In genomic region chr1:107787299-107787698, GRCh38 we compare ENCODE assay signal across 9 cellular contexts.
A peak's percentile ranks its signal among the peaks of the same experiment; 100 is the strongest.
DNase-seq lines count a peak whose midpoint lies in the region; ATAC-seq and TF ChIP-seq lines count a peak whose summit lies in the region.
"Had no signal": no experiment of that assay in that cellular context is flagged by ENCODE, and none has a peak within 500 bp of the region (broad histone marks: within the 10 kb centered on the region; RNA-seq: fewer than 3 reads in every experiment).

No MANE protein-coding gene starts in this region.

- no peak overlapping the region for H3K4me3 ChIP-seq in SJCRH30
- H3K4me3 ChIP-seq in transverse colon = no peak overlapping the region
- H3K4me3 ChIP-seq in esophagus muscularis mucosa = no peak overlapping the region

- 78 to 92% methylated on average over 2 of the region's 2 CpGs for WGBS in transverse colon (ENCODE audit: low coverage in 1 of 2), 2 donors
- 86% methylated on average over 2 of the region's 2 CpGs for WGBS in esophagus muscularis mucosa

- no peaks in the 10 kb centered on the region for H3K36me3 ChIP-seq in SJCRH30
- no peaks in the 10 kb centered on the region for H3K36me3 ChIP-seq in transverse colon
- H3K36me3 ChIP-seq in esophagus muscularis mucosa = no peaks in the 10 kb centered on the region

- H3K4me1 ChIP-seq in SJCRH30 (peaks cover 13% of the 10 kb centered on the region; the same call in 1 of the 2 replicates), transverse colon (peaks cover 0 to 3% (median 0%) of the 10 kb centered on the region in 4 donors), esophagus muscularis mucosa (peaks cover 4 to 24% (median 8%) of the 10 kb centered on the region in 4 donors)

- no peak for TF ChIP-seq POLR2A in transverse colon (IDR thresholded peaks at IDR 0.05)
- TF ChIP-seq POLR2A in esophagus muscularis mucosa (IDR thresholded peaks at IDR 0.05; ENCODE audit: low read depth) = no peak

- no peaks in the 10 kb centered on the region for H3K9me3 ChIP-seq in SJCRH30 (replicated peaks)
- no peaks in the 10 kb centered on the region for H3K9me3 ChIP-seq in transverse colon
- H3K9me3 ChIP-seq in esophagus muscularis mucosa = no peaks in the 10 kb centered on the region

- ATAC-seq in GM19452 (IDR thresholded peaks at IDR 0.05; ENCODE audit: unreplicated experiment) (no peak), esophagus mucosa (no peak)

- DNase-seq in COLO668 (lab: John Stamatoyannopoulos, UW; ENCODE audit: unreplicated experiment) = peak; percentile 26
- DNase-seq in GM20000 (ENCODE audit: low spot score) = peak; percentile 10
- DNase-seq in SJCRH30 = peak; percentile 33 to 42
- DNase-seq in iPS-NIHi7 (ENCODE audit: extremely low spot score) = peak; percentile 30
- DNase-seq in transverse colon = no peak
- no peak for DNase-seq in esophagus muscularis mucosa (ENCODE audit: extremely low spot score)
- DNase-seq: effector CD4-positive, alpha-beta T cell had no signal

- H3K27ac ChIP-seq in SJCRH30 (no peak overlapping the region), transverse colon (no peak overlapping the region), esophagus muscularis mucosa (replicated peaks in 1 of 4) (no peak overlapping the region)

- intact Hi-C loops in transverse colon (cut with DNase I; ENCODE audit: low total_unique reads) = no loop called here
- intact Hi-C loops in esophagus muscularis mucosa (cut with DNase I) = no loop called here

- no peak for TF ChIP-seq CTCF in GM20000 (IDR thresholded peaks at IDR 0.05; ENCODE audit: extremely low read depth, missing control alignments)
- no peak for TF ChIP-seq CTCF in transverse colon (IDR thresholded peaks at IDR 0.05)
- no peak for TF ChIP-seq CTCF in esophagus muscularis mucosa (IDR thresholded peaks at IDR 0.05)

- no peak for TF ChIP-seq EP300 in transverse colon (IDR thresholded peaks at IDR 0.05; ENCODE audit: low read depth)
- TF ChIP-seq EP300 in esophagus muscularis mucosa (IDR thresholded peaks at IDR 0.05) = no peak

- H3K27me3 ChIP-seq in SJCRH30 (no peaks in the 10 kb centered on the region), transverse colon (no peaks in the 10 kb centered on the region), esophagus muscularis mucosa (no peaks in the 10 kb centered on the region)

- in situ Hi-C loops in transverse colon (cut with MboI; ENCODE audit: low pct_ligation_motif_present in 1 of 4, low pct_unique_long_range_greater_than_20kb in 1 of 4, low sequenced_read_pairs in 3 of 4) = no loop called here

Comparison
In these comparisons a context has a peak if more than half of its experiments do, and no peak if none do; other contexts are left out.
1. DNase-seq: peak in COLO668 (single experiment), GM20000 (single experiment), SJCRH30 (2 of 2) and iPS-NIHi7 (single experiment); none in transverse colon (single experiment) and esophagus muscularis mucosa (single experiment).